Comparison of ENCODE assay signal across 1 cellular context in the genomic region with DNA sequence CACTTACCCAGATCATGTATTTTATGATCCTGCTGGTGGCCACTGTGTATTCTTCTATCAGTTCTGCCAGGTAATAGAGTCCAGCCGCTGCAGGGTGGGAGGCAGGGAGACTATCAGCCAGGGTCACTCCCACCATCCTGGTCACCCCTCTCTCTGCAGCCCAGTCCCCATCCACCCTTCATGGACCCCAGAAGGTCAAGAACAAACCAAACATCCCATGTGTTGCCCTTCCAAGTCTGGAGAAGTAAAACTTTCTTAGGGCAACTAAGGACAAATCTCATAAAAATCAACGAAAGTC.
TF ChIP-seq lines count a peak whose summit lies in the region.

No MANE protein-coding gene starts in this region.

TF ChIP-seq in HEK293, 187 proteins besides CTCF, POLR2A, EP300 and RAD21 (continued from another document):
- TF ChIP-seq, protein P1, sequence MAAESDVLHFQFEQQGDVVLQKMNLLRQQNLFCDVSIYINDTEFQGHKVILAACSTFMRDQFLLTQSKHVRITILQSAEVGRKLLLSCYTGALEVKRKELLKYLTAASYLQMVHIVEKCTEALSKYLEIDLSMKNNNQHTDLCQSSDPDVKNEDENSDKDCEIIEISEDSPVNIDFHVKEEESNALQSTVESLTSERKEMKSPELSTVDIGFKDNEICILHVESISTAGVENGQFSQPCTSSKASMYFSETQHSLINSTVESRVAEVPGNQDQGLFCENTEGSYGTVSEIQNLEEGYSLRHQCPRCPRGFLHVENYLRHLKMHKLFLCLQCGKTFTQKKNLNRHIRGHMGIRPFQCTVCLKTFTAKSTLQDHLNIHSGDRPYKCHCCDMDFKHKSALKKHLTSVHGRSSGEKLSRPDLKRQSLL (tag by site-specific recombination; IDR thresholded peaks at IDR 0.05) = no peak
- TF ChIP-seq ZNF214 (tag by site-specific recombination; IDR thresholded peaks at IDR 0.05; ENCODE audit: borderline replicate concordance) = no peak
- TF ChIP-seq ZFP69B (tag by site-specific recombination; IDR thresholded peaks at IDR 0.05) = no peak
- no peak for TF ChIP-seq SP7 (tag by site-specific recombination; IDR thresholded peaks at IDR 0.05)
- no peak for TF ChIP-seq ZNF571 (tag by site-specific recombination; IDR thresholded peaks at IDR 0.05)
- TF ChIP-seq ZNF132 (tag by site-specific recombination; IDR thresholded peaks at IDR 0.05; ENCODE audit: borderline replicate concordance) = no peak
- no peak for TF ChIP-seq ZNF19 (tag by site-specific recombination; IDR thresholded peaks at IDR 0.05; ENCODE audit: low read depth)
- TF ChIP-seq, protein P2, sequence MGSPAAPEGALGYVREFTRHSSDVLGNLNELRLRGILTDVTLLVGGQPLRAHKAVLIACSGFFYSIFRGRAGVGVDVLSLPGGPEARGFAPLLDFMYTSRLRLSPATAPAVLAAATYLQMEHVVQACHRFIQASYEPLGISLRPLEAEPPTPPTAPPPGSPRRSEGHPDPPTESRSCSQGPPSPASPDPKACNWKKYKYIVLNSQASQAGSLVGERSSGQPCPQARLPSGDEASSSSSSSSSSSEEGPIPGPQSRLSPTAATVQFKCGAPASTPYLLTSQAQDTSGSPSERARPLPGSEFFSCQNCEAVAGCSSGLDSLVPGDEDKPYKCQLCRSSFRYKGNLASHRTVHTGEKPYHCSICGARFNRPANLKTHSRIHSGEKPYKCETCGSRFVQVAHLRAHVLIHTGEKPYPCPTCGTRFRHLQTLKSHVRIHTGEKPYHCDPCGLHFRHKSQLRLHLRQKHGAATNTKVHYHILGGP (tag by site-specific recombination; IDR thresholded peaks at IDR 0.05) = no peak
